In the genomic region with DNA sequence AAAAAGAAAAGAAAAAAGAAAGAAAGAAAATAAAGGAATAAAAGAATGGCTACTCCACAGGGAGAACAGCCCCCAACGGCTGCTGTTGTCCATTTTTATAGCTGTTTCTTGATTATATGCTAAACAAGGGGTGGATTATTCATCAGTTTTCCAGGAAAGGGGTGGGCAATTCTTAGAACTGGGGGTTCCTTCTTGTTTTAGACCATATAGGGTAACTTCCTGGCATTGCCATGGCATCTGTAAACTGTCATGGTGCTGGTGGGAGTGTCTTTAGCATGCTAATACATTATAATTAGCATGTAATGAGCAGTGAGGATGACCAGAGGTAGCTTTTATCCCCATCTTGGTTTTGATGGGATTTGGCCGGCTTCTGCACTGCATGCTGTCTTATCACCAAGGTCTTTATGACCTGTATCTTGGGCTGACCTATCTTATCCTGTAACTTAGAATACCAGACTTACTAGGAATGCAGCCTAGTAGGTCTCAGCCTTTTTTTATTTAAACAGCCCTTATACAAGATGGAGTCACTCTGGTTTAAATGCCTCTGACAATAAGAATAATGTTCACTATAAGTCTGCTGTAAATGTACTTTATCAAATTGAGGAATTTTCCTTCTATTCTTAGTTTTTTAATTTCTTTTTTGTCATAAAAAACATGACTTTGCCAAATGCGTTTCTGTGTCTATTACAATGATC, we compare ENCODE assay signal across 11 cellular contexts. TPM values are rescaled to one million over a fixed set of nuclear protein-coding genes. Genes with fewer than 3 reads are reported as not detected.
"Had no signal": no experiment of that assay in that cellular context is flagged by ENCODE, and none has a peak within 500 bp of the region (broad histone marks: within the 10 kb centered on the region; RNA-seq: fewer than 3 reads in every experiment).

No MANE protein-coding gene starts in this region.

- DNase-seq: GM23248, GOT3, H7, HFFc6, KG1 had no signal

- H3K9ac ChIP-seq: GM23248 had no signal

- H3K27ac Mint-ChIP-seq: HFFc6 had no signal

- H3K9me3 ChIP-seq: HAP-1 had no signal

- H3K4me3 Mint-ChIP-seq: HFFc6 had no signal

- FAIRE-seq: HTR-8/SVneo had no signal

- H3K4me3 ChIP-seq: GM23248, HAP-1 had no signal

- ATAC-seq: HCT116 had no signal

- H2AFZ ChIP-seq: GM23248 had no signal

- H3K27ac ChIP-seq: GM23248 had no signal

- H3K36me3 ChIP-seq: HAP-1 had no signal

- H3K9me3 Mint-ChIP-seq: HFFc6 had no signal

RNA-seq across cellular contexts. Expression of gene OR2V2, which starts 29.0 kb away (rescaled TPM):
- total RNA-seq: GM23248, H4, H7, HFFc6, HT-29 had no signal
- polyA plus RNA-seq: GM23248, IgD-negative memory B cell had no signal

RNA-seq across cellular contexts. Expression of gene OR2V1, which starts 45.4 kb away (rescaled TPM):
- total RNA-seq: GM23248, H4, H7, HFFc6, HT-29 had no signal
- polyA plus RNA-seq: GM23248, IgD-negative memory B cell had no signal
